Comparison of ENCODE assay signal across 8 cellular contexts in the genomic region with DNA sequence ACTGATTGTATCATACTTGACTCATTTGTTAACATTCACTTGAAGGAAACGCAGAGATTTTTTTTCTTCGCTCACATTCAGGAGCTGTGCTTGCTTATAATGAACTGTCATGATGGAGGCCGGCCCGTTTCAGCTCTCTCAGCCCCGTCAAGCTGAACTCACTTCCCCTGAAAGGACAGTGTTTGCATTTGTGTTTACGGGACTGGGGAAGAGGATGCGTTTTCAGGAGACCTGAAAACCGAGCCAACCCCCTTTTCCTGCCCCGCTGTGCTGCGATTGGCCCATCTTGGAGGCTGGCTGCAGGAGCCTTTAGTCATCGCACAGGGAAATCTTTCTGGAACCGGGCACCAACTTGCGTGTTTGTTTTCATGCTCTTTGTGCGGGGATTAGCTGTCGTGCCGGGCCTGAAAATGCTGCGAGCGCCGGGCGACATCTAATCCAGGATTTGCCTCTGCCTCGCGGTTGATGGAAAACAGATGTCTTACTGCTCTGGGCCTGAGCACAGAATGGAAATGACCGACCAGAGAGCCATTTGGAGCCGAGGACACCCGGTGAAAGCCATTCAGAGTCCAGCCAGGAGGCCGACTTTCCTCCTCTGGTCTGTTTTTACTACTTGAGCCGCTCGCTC. TPM values are rescaled to one million over a fixed set of nuclear protein-coding genes. Genes with fewer than 3 reads are reported as not detected.
A peak's percentile ranks its signal among the peaks of the same experiment; 100 is the strongest.
DNase-seq lines count a peak whose midpoint lies in the region; ATAC-seq and TF ChIP-seq lines count a peak whose summit lies in the region.

No MANE protein-coding gene starts in this region.

- WGBS in esophagus, 2 donors, result 3 to 8% methylated on average over 28 of the region's 28 CpGs
- WGBS in suprapubic skin, result 7% methylated on average over 5 of the region's 28 CpGs

- CTCF ChIA-PET in activated CD8-positive, alpha-beta T cell treated with anti-CD3 and anti-CD28 coated beads, Interleukin-2, amount 10 ng/mL, durations not matched to agents 7 days and 5 days (lab: Charles Lee), result no interaction called here

- H3K9me3 ChIP-seq in esophagus (ENCODE audit: control insufficient read depth in 2 of 2, insufficient read depth in 1 of 2, low read depth in 1 of 2, low read length in 1 of 2) (no peaks in the 10 kb centered on the region), suprapubic skin (no peaks in the 10 kb centered on the region)

- no peaks in the 10 kb centered on the region for H3K27me3 ChIP-seq in esophagus (ENCODE audit: control insufficient read depth in 1 of 2, insufficient read depth in 2 of 2, low read length in 2 of 2)
- H3K27me3 ChIP-seq in suprapubic skin, result no peaks in the 10 kb centered on the region

- H3K36me3 ChIP-seq in esophagus (ENCODE audit: control insufficient read depth in 2 of 2, insufficient read depth in 2 of 2, low read length in 1 of 2) (no peaks in the 10 kb centered on the region), suprapubic skin (no peaks in the 10 kb centered on the region)

- TF ChIP-seq CTCF in mesothelial cell of epicardium (IDR thresholded peaks at IDR 0.05; ENCODE audit: unreplicated experiment) (no peak), suprapubic skin (IDR thresholded peaks at IDR 0.05) (no peak)

- peak overlapping the region; percentile 91 to 93 for H3K27ac ChIP-seq in esophagus (ENCODE audit: low read depth in 2 of 2, low read length in 1 of 2)
- H3K27ac ChIP-seq in suprapubic skin, result peak overlapping the region; percentile 85

- H3K4me3 ChIP-seq in esophagus (ENCODE audit: low read depth in 1 of 2, low read length in 2 of 2) (peak overlapping the region; percentile 57 to 68), suprapubic skin (peak overlapping the region; percentile 62)

- peaks cover 8% of the 10 kb centered on the region for H3K36me3 Mint-ChIP-seq in activated CD8-positive, alpha-beta T cell treated with anti-CD3 and anti-CD28 coated beads, Interleukin-2, amount 10 ng/mL, durations not matched to agents 7 days and 5 days (ENCODE audit: low read depth)
- H3K36me3 Mint-ChIP-seq in mesothelial cell of epicardium, result peaks cover 14% of the 10 kb centered on the region

- ATAC-seq in GM21737 (IDR thresholded peaks at IDR 0.05; ENCODE audit: unreplicated experiment), result peak; percentile 27
- peak; percentile 48 for ATAC-seq in activated CD8-positive, alpha-beta T cell treated with anti-CD3 and anti-CD28 coated beads, Interleukin-2, amount 10 ng/mL, durations not matched to agents 7 days and 5 days

- no peak for TF ChIP-seq EP300 in suprapubic skin (IDR thresholded peaks at IDR 0.05)

- no peak for TF ChIP-seq POLR2A in suprapubic skin (IDR thresholded peaks at IDR 0.05)

- H3K4me1 ChIP-seq in esophagus (ENCODE audit: control insufficient read depth in 2 of 2, insufficient read depth in 2 of 2, low read length in 1 of 2), result peaks cover 0 to 6% of the 10 kb centered on the region in 2 donors
- H3K4me1 ChIP-seq in suprapubic skin, result peaks cover 37% of the 10 kb centered on the region

- H3K9me3 Mint-ChIP-seq in activated CD8-positive, alpha-beta T cell treated with anti-CD3 and anti-CD28 coated beads, Interleukin-2, amount 10 ng/mL, durations not matched to agents 7 days and 5 days (ENCODE audit: insufficient read depth), result peaks cover 9% of the 10 kb centered on the region
- H3K9me3 Mint-ChIP-seq in mesothelial cell of epicardium, result peaks cover 13% of the 10 kb centered on the region

- H3K4me3 Mint-ChIP-seq in activated CD8-positive, alpha-beta T cell treated with anti-CD3 and anti-CD28 coated beads, Interleukin-2, amount 10 ng/mL, durations not matched to agents 7 days and 5 days, result peak overlapping the region; percentile 75
- peak overlapping the region; percentile 88 for H3K4me3 Mint-ChIP-seq in mesothelial cell of epicardium

- H3K27me3 Mint-ChIP-seq in activated CD8-positive, alpha-beta T cell treated with anti-CD3 and anti-CD28 coated beads, Interleukin-2, amount 10 ng/mL, durations not matched to agents 7 days and 5 days (ENCODE audit: low read depth), result peaks cover 56% of the 10 kb centered on the region
- no peaks in the 10 kb centered on the region for H3K27me3 Mint-ChIP-seq in mesothelial cell of epicardium (ENCODE audit: low read depth)

- POLR2A ChIA-PET in activated CD8-positive, alpha-beta T cell treated with anti-CD3 and anti-CD28 coated beads, Interleukin-2, amount 10 ng/mL, durations not matched to agents 7 days and 5 days (lab: Charles Lee), result no interaction called here

- no peak overlapping the region for H3K27ac Mint-ChIP-seq in activated CD8-positive, alpha-beta T cell treated with anti-CD3 and anti-CD28 coated beads, Interleukin-2, amount 10 ng/mL, durations not matched to agents 7 days and 5 days
- H3K27ac Mint-ChIP-seq in mesothelial cell of epicardium, result peak overlapping the region; percentile 98

- DNase-seq in ELF-1 (ENCODE audit: low read depth, low spot score) (peak; percentile 87), M059J (ENCODE audit: low read depth) (peak; percentile 81), mesothelial cell of epicardium (ENCODE audit: low spot score in 2 of 2, unreplicated experiment in 2 of 2) (peak; percentile 37 to 63), suprapubic skin (ENCODE audit: low spot score in 2 of 2) (peak; percentile 78 to 83), NCI-H128 (lab: John Stamatoyannopoulos, UW; ENCODE audit: unreplicated experiment) (no peak)
- peak; percentile 27 for DNase-seq in activated CD8-positive, alpha-beta T cell treated with anti-CD3 and anti-CD28 coated beads, Interleukin-2, amount 10 ng/mL, durations not matched to agents 7 days and 5 days

- H3K4me1 Mint-ChIP-seq in activated CD8-positive, alpha-beta T cell treated with anti-CD3 and anti-CD28 coated beads, Interleukin-2, amount 10 ng/mL, durations not matched to agents 7 days and 5 days (ENCODE audit: low read depth), result peaks cover 36% of the 10 kb centered on the region
- peaks cover 32% of the 10 kb centered on the region for H3K4me1 Mint-ChIP-seq in mesothelial cell of epicardium

RNA-seq across cellular contexts. Expression of a gene that starts 18.0 kb away (rescaled TPM):
- 13.2 and 18.4 TPM in 2 replicates for total RNA-seq in M059J (2014; rRNA removed; shearing (Covaris generic))
- total RNA-seq in activated CD8-positive, alpha-beta T cell treated with anti-CD3 and anti-CD28 coated beads, Interleukin-2, amount 10 ng/mL, durations not matched to agents 7 days and 5 days, result under 1 TPM; 0.13 to 0.18 TPM
- 1 to 10 TPM; 4.0 to 8.8 TPM for polyA plus RNA-seq in esophagus
- total RNA-seq in mesothelial cell of epicardium (47.3 to 50.1 TPM (median 48.8 TPM) in 3 replicates), suprapubic skin (10 to 100 TPM; 17.3 to 45.1 (median 37.5) TPM)

Comparison
In these comparisons a context has a peak if more than half of its experiments do, and no peak if none do; other contexts are left out.
1. RNA of a gene that starts 18.0 kb away (total RNA-seq): 47.3 to 50.1 TPM in mesothelial cell of epicardium, 17.3 to 45.1 TPM in suprapubic skin and 13.2 to 18.4 TPM in M059J; 0.13 to 0.18 TPM in activated CD8-positive, alpha-beta T cell treated with anti-CD3 and anti-CD28 coated beads, Interleukin-2, amount 10 ng/mL, durations not matched to agents 7 days and 5 days; every median in the first group is over 10 times any median in the second.